ENCODE assay signal across 8 cellular contexts in genomic region chr17:48997103-48997826, GRCh38. TPM values are rescaled to one million over a fixed set of nuclear protein-coding genes. Genes with fewer than 3 reads are reported as not detected.
DNase-seq lines count a peak whose midpoint lies in the region; ATAC-seq and TF ChIP-seq lines count a peak whose summit lies in the region.

Gene IGF2BP1 (plus strand): TSS chr17:48997385. CDS start chr17:48997746, 361 bp downstream.

- peak; percentile 66 for DNase-seq in activated effector memory CD4-positive, alpha-beta T cell treated with anti-CD3 and anti-CD28 coated beads, Interleukin-2, amount 50 U/mL, for 16 hours
- DNase-seq in activated effector memory CD4-positive, alpha-beta T cell treated with Interleukin-2 at 50 U/mL for 16 hours, result no peak
- DNase-seq in endothelial cell (ENCODE audit: low spot score) (peak; percentile 58), PC-3 (no peak)

- H3K27me3 ChIP-seq in parathyroid adenoma (ENCODE audit: control insufficient read depth, insufficient read depth, low read length) (peaks cover 38% of the 10 kb centered on the region), PC-3 (ENCODE audit: low read length) (peaks cover 95% of the 10 kb centered on the region)

- H3K9me3 ChIP-seq in parathyroid adenoma (ENCODE audit: control insufficient read depth, low read length), result no peaks in the 10 kb centered on the region
- H3K9me3 ChIP-seq in PC-3 (ENCODE audit: low read length), result no peaks in the 10 kb centered on the region

- H2AFZ ChIP-seq in parathyroid adenoma, result peak within 1 kb of the TSS; percentile 9
- H2AFZ ChIP-seq in PC-3 (ENCODE audit: low read length), result no peak within 1 kb of the TSS

- no peaks in the 10 kb centered on the region for H3K4me1 ChIP-seq in parathyroid adenoma
- H3K4me1 ChIP-seq in PC-3 (ENCODE audit: insufficient read depth, low read length), result no peaks in the 10 kb centered on the region

- intact Hi-C loops in PC-3 (cut with micrococcal nuclease), result no loop called here

- no peak within 1 kb of the TSS for H3K4me3 ChIP-seq in parathyroid adenoma (ENCODE audit: low read depth, low read length)
- H3K4me3 ChIP-seq in PC-3 (ENCODE audit: low read length), result no peak within 1 kb of the TSS

- no peak within 1 kb of the TSS for H3K27ac ChIP-seq in parathyroid adenoma
- H3K27ac ChIP-seq in PC-3 (ENCODE audit: low read length), result no peak within 1 kb of the TSS

- TF ChIP-seq CTCF in endothelial cell (IDR thresholded peaks at IDR 0.05; ENCODE audit: unreplicated experiment), result no peak
- TF ChIP-seq CTCF in parathyroid adenoma (IDR thresholded peaks at IDR 0.05), result no peak
- TF ChIP-seq CTCF in PC-3 (conservative IDR thresholded peaks at IDR 0.05; ENCODE audit: low read depth, low read length), result no peak

- H3K4me1 Mint-ChIP-seq in endothelial cell (ENCODE audit: unreplicated experiment), result peaks cover 53% of the 10 kb centered on the region

- ATAC-seq in SK-N-SH treated with all-trans-retinoic acid at 6 μM for 48 hours, result peak; percentile 42
- no peak for ATAC-seq in PC-3
- ATAC-seq in GM18868 (IDR thresholded peaks at IDR 0.05; ENCODE audit: unreplicated experiment), result no peak
- no peak for ATAC-seq in HG03095 (IDR thresholded peaks at IDR 0.05; ENCODE audit: unreplicated experiment)

- H3K36me3 ChIP-seq in parathyroid adenoma (ENCODE audit: control insufficient read depth, insufficient read depth, low read length), result no peaks in the 10 kb centered on the region
- H3K36me3 ChIP-seq in PC-3 (ENCODE audit: low read depth, low read length), result no peaks in the 10 kb centered on the region

- peaks cover 21% of the 10 kb centered on the region for H3K27me3 Mint-ChIP-seq in endothelial cell (ENCODE audit: unreplicated experiment)

- H3K9me2 ChIP-seq in PC-3 (replicated peaks; ENCODE audit: low read length), result no peaks in the 10 kb centered on the region

- no peaks in the 10 kb centered on the region for H3K9me3 Mint-ChIP-seq in endothelial cell (ENCODE audit: unreplicated experiment)

- CTCF ChIA-PET in PC-3 (lab: Charles Lee), result no interaction called here

- H3K79me2 ChIP-seq in parathyroid adenoma (no peaks in the 10 kb centered on the region), PC-3 (ENCODE audit: low read length) (no peaks in the 10 kb centered on the region)

- peak within 1 kb of the TSS; percentile 38 for H3K4me2 ChIP-seq in parathyroid adenoma (ENCODE audit: low read length)
- H3K4me2 ChIP-seq in PC-3 (ENCODE audit: low read length), result no peak within 1 kb of the TSS

- POLR2A ChIA-PET in PC-3 (lab: Charles Lee; ENCODE audit: unreplicated experiment), result no interaction called here

- no peaks in the 10 kb centered on the region for H3F3A ChIP-seq in PC-3 (ENCODE audit: low read length, unreplicated experiment)

- no peak within 1 kb of the TSS for H3K9ac ChIP-seq in parathyroid adenoma
- no peak within 1 kb of the TSS for H3K9ac ChIP-seq in PC-3 (ENCODE audit: low read length)

- peak within 1 kb of the TSS; percentile 99 for H3K27ac Mint-ChIP-seq in endothelial cell (ENCODE audit: unreplicated experiment)

- H4K20me1 ChIP-seq in PC-3 (ENCODE audit: low read length), result no peaks in the 10 kb centered on the region

- BruUV-seq in PC-3 (replicated peaks; lab: Mats Ljungman, UMichigan), result no TSS peak

- peak within 1 kb of the TSS; percentile 95 for H3K4me3 Mint-ChIP-seq in endothelial cell (ENCODE audit: unreplicated experiment)

- H3K36me3 Mint-ChIP-seq in endothelial cell (ENCODE audit: low read depth, unreplicated experiment), result peaks cover 26% of the 10 kb centered on the region

TF ChIP-seq in SK-N-SH treated with all-trans-retinoic acid at 6 μM for 48 hours, 23 proteins besides CTCF, POLR2A, EP300 and RAD21:
- no peak for TF ChIP-seq PPARA (CRISPR knock-in tag; IDR thresholded peaks at IDR 0.05; ENCODE audit: borderline replicate concordance)
- no peak for TF ChIP-seq ARNTL (CRISPR knock-in tag; IDR thresholded peaks at IDR 0.05; ENCODE audit: borderline replicate concordance, low read depth)
- TF ChIP-seq CREB5 (CRISPR knock-in tag; IDR thresholded peaks at IDR 0.05; ENCODE audit: low read depth), result no peak
- TF ChIP-seq ZNF8 (CRISPR knock-in tag; IDR thresholded peaks at IDR 0.05), result no peak
- no peak for TF ChIP-seq TSHZ2 (CRISPR knock-in tag; IDR thresholded peaks at IDR 0.05)
- TF ChIP-seq CSRNP3 (CRISPR knock-in tag; IDR thresholded peaks at IDR 0.05), result no peak
- no peak for TF ChIP-seq ESRRG (CRISPR knock-in tag; IDR thresholded peaks at IDR 0.05)

RNA-seq across cellular contexts. Expression of gene IGF2BP1, which starts in this region (rescaled TPM):
- total RNA-seq in endothelial cell (ENCODE audit: unreplicated experiment), result 298 TPM
- total RNA-seq in PC-3 (2014; rRNA removed), result 1.2 and 1.3 TPM in 2 replicates

Comparison
In these comparisons a context has a peak if more than half of its experiments do, and no peak if none do; other contexts are left out.
1. RNA of gene IGF2BP1 (total RNA-seq): 298 TPM in endothelial cell (single experiment); 1.2 to 1.3 TPM in PC-3; every median in the first group is over 100 times any median in the second.
2. DNase-seq: peak in activated effector memory CD4-positive, alpha-beta T cell treated with anti-CD3 and anti-CD28 coated beads, Interleukin-2, amount 50 U/mL, for 16 hours (single experiment) and endothelial cell (single experiment); none in activated effector memory CD4-positive, alpha-beta T cell treated with Interleukin-2 at 50 U/mL for 16 hours (single experiment) and PC-3 (single experiment).